25 cellular contexts compared by ENCODE assay signal in the genomic region with DNA sequence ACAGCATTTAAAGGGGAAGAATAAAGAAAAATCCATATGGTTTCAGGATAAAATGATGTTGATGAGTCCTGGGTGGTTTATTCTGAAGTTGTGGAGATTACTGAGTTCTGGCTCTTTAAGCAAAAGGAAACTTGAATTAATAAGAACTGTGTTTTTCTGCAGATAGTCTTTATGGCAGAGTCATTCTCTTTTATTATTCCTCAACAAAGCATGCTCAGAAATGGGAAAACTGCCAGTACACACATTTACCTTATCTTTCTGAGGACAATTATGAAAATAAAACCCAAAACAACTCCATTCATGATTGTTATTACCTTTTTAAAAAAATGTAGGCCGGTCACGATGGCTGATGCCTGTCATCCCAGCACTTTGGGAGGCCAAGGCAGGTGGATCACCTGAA. TPM values are rescaled to one million over a fixed set of nuclear protein-coding genes. Genes with fewer than 3 reads are reported as not detected.
DNase-seq lines count a peak whose midpoint lies in the region; ATAC-seq and TF ChIP-seq lines count a peak whose summit lies in the region.
"Had no signal": no experiment of that assay in that cellular context is flagged by ENCODE, and none has a peak within 500 bp of the region (broad histone marks: within the 10 kb centered on the region; RNA-seq: fewer than 3 reads in every experiment).

No MANE protein-coding gene starts in this region.

- H3K4me1 Mint-ChIP-seq in activated CD8-positive, alpha-beta T cell treated with anti-CD3 and anti-CD28 coated beads for 36 hours (ENCODE audit: low read depth), result peaks cover 26% of the 10 kb centered on the region
- H3K4me1 Mint-ChIP-seq in activated CD8-positive, alpha-beta T cell treated with anti-CD3 and anti-CD28 coated beads, Interleukin-2, amount 10 ng/mL, durations not matched to agents 7 days and 5 days (ENCODE audit: low read depth), result peaks cover 17% of the 10 kb centered on the region
- H3K4me1 Mint-ChIP-seq: WTC11 had no signal

- H3K4me3 ChIP-seq in cardiac fibroblast (replicated peaks in 1 of 2; ENCODE audit: low read depth in 2 of 2, low read length in 2 of 2) (no peak overlapping the region), mucosa of descending colon (no peak overlapping the region)
- H3K4me3 ChIP-seq: heart right ventricle, transverse colon had no signal

- POLR2A ChIA-PET in activated CD8-positive, alpha-beta T cell treated with anti-CD3 and anti-CD28 coated beads for 36 hours (lab: Charles Lee), result no interaction called here
- POLR2A ChIA-PET in activated CD8-positive, alpha-beta T cell treated with anti-CD3 and anti-CD28 coated beads, Interleukin-2, amount 10 ng/mL, durations not matched to agents 7 days and 5 days (lab: Charles Lee), result no interaction called here

- peak overlapping the region; percentile 55 for H3K27ac Mint-ChIP-seq in activated CD8-positive, alpha-beta T cell treated with anti-CD3 and anti-CD28 coated beads for 36 hours
- H3K27ac Mint-ChIP-seq in activated CD8-positive, alpha-beta T cell treated with anti-CD3 and anti-CD28 coated beads, Interleukin-2, amount 10 ng/mL, durations not matched to agents 7 days and 5 days, result no peak overlapping the region
- H3K27ac Mint-ChIP-seq: WTC11 had no signal

- peaks cover 3% of the 10 kb centered on the region for H3K36me3 ChIP-seq in mucosa of descending colon (ENCODE audit: low read depth)

- DNase-seq in activated CD8-positive, alpha-beta T cell treated with anti-CD3 and anti-CD28 coated beads for 36 hours, result no peak
- no peak for DNase-seq in activated CD8-positive, alpha-beta T cell treated with anti-CD3 and anti-CD28 coated beads, Interleukin-2, amount 10 ng/mL, durations not matched to agents 7 days and 5 days
- peak; percentile 55 for DNase-seq in COR-L47 (lab: John Stamatoyannopoulos, UW)
- peak; percentile 19 to 65 for DNase-seq in cardiac fibroblast (ENCODE audit: low read depth in 2 of 2)
- DNase-seq in mucosa of descending colon, result peak in 1 of 3 donors; percentile 40
- DNase-seq in stimulated activated CD4-positive, alpha-beta T cell treated with anti-CD3 and anti-CD28 coated beads, Interleukin-2, amount 100 ng/mL, for 48 hours, result no peak
- DNase-seq in iPS-NIHi7 (ENCODE audit: extremely low spot score), result no peak
- DNase-seq in retina, result no peak
- DNase-seq: activated CD4-positive, alpha-beta T cell treated with anti-CD3 and anti-CD28 coated beads, Interleukin-2, amount 50 U/mL, for 1 hour; activated gamma-delta T cell treated with Interleukin-2 at 50 U/mL for 16 hours; BE2C; cortex of kidney; foreskin melanocyte; H7; heart right ventricle; mesenchymal stem cell; NCI-H1092; NCI-H187 treated with DMSO at 0.1 percent for 48 hours; NCI-H2227 treated with DMSO at 0.1 percent for 48 hours; NCI-H526 treated with DMSO at 0.1 percent for 48 hours; nucleus accumbens; SW 1271; transverse colon had no signal

- TF ChIP-seq CTCF in activated CD8-positive, alpha-beta T cell treated with anti-CD3 and anti-CD28 coated beads for 36 hours (IDR thresholded peaks at IDR 0.05), result no peak
- TF ChIP-seq CTCF in cardiac fibroblast (IDR thresholded peaks at IDR 0.05; ENCODE audit: low read depth, low read length) (no peak), mucosa of descending colon (IDR thresholded peaks at IDR 0.05) (no peak)

- no peak overlapping the region for H3K4me3 Mint-ChIP-seq in activated CD8-positive, alpha-beta T cell treated with anti-CD3 and anti-CD28 coated beads for 36 hours
- no peak overlapping the region for H3K4me3 Mint-ChIP-seq in activated CD8-positive, alpha-beta T cell treated with anti-CD3 and anti-CD28 coated beads, Interleukin-2, amount 10 ng/mL, durations not matched to agents 7 days and 5 days
- H3K4me3 Mint-ChIP-seq: WTC11 had no signal

- ATAC-seq in activated CD8-positive, alpha-beta T cell treated with anti-CD3 and anti-CD28 coated beads for 36 hours, result no peak
- no peak for ATAC-seq in activated CD8-positive, alpha-beta T cell treated with anti-CD3 and anti-CD28 coated beads, Interleukin-2, amount 10 ng/mL, durations not matched to agents 7 days and 5 days
- ATAC-seq in mucosa of descending colon, result peak; percentile 84
- ATAC-seq: esophagus mucosa, heart right ventricle, WTC11 had no signal

- H3K4me1 ChIP-seq in mucosa of descending colon (ENCODE audit: low read depth), result peaks cover 7% of the 10 kb centered on the region
- H3K4me1 ChIP-seq: heart right ventricle had no signal

- intact Hi-C loops in activated CD8-positive, alpha-beta T cell treated with anti-CD3 and anti-CD28 coated beads for 36 hours (cut with micrococcal nuclease), result no loop called here
- intact Hi-C loops in mucosa of descending colon (cut with DNase I, micrococcal nuclease), result no loop called here

- H3K9me3 ChIP-seq in mucosa of descending colon, result no peaks in the 10 kb centered on the region
- H3K9me3 ChIP-seq: BE2C, heart right ventricle, transverse colon had no signal

- H3K27me3 Mint-ChIP-seq in activated CD8-positive, alpha-beta T cell treated with anti-CD3 and anti-CD28 coated beads for 36 hours, result no peaks in the 10 kb centered on the region
- no peaks in the 10 kb centered on the region for H3K27me3 Mint-ChIP-seq in activated CD8-positive, alpha-beta T cell treated with anti-CD3 and anti-CD28 coated beads, Interleukin-2, amount 10 ng/mL, durations not matched to agents 7 days and 5 days (ENCODE audit: low read depth)

- CTCF ChIA-PET in activated CD8-positive, alpha-beta T cell treated with anti-CD3 and anti-CD28 coated beads for 36 hours (lab: Charles Lee), result no interaction called here
- CTCF ChIA-PET in activated CD8-positive, alpha-beta T cell treated with anti-CD3 and anti-CD28 coated beads, Interleukin-2, amount 10 ng/mL, durations not matched to agents 7 days and 5 days (lab: Charles Lee), result no interaction called here

- no peaks in the 10 kb centered on the region for H3K9me3 Mint-ChIP-seq in activated CD8-positive, alpha-beta T cell treated with anti-CD3 and anti-CD28 coated beads for 36 hours
- H3K9me3 Mint-ChIP-seq in activated CD8-positive, alpha-beta T cell treated with anti-CD3 and anti-CD28 coated beads, Interleukin-2, amount 10 ng/mL, durations not matched to agents 7 days and 5 days (ENCODE audit: insufficient read depth), result no peaks in the 10 kb centered on the region
- H3K9me3 Mint-ChIP-seq: WTC11 had no signal

- H3K36me3 Mint-ChIP-seq in activated CD8-positive, alpha-beta T cell treated with anti-CD3 and anti-CD28 coated beads for 36 hours (ENCODE audit: low read depth), result peaks cover 41% of the 10 kb centered on the region
- peaks cover 64% of the 10 kb centered on the region for H3K36me3 Mint-ChIP-seq in activated CD8-positive, alpha-beta T cell treated with anti-CD3 and anti-CD28 coated beads, Interleukin-2, amount 10 ng/mL, durations not matched to agents 7 days and 5 days (ENCODE audit: low read depth)

RNA-seq across cellular contexts. Expression of a gene that starts 58.5 kb away (rescaled TPM):
- 100 to 1,000 TPM; 149 to 154 TPM for total RNA-seq in activated CD8-positive, alpha-beta T cell treated with anti-CD3 and anti-CD28 coated beads for 36 hours
- total RNA-seq in activated CD8-positive, alpha-beta T cell treated with anti-CD3 and anti-CD28 coated beads, Interleukin-2, amount 10 ng/mL, durations not matched to agents 7 days and 5 days, result 100 to 1,000 TPM; 252 to 255 TPM
- total RNA-seq in mucosa of descending colon, result 100 to 1,000 TPM; 201 to 373 (median 261) TPM

Comparison
In these comparisons a context has a peak if more than half of its experiments do, and no peak if none do; other contexts are left out.
1. DNase-seq: peak in COR-L47 (single experiment) and cardiac fibroblast (2 of 2); none in activated CD8-positive, alpha-beta T cell treated with anti-CD3 and anti-CD28 coated beads for 36 hours (single experiment), activated CD8-positive, alpha-beta T cell treated with anti-CD3 and anti-CD28 coated beads, Interleukin-2, amount 10 ng/mL, durations not matched to agents 7 days and 5 days (single experiment), stimulated activated CD4-positive, alpha-beta T cell treated with anti-CD3 and anti-CD28 coated beads, Interleukin-2, amount 100 ng/mL, for 48 hours (0 of 2), iPS-NIHi7 (single experiment) and retina (single experiment).